9 cellular contexts compared by ENCODE assay signal in genomic region chr12:13534645-13535398, GRCh38.
DNase-seq lines count a peak whose midpoint lies in the region; ATAC-seq and TF ChIP-seq lines count a peak whose summit lies in the region.
"Had no signal": no experiment of that assay in that cellular context is flagged by ENCODE, and none has a peak within 500 bp of the region (broad histone marks: within the 10 kb centered on the region; RNA-seq: fewer than 3 reads in every experiment).

No MANE protein-coding gene starts in this region.

- ATAC-seq in HG03159 (IDR thresholded peaks at IDR 0.05; ENCODE audit: unreplicated experiment), result no peak

- peak; percentile 1 for DNase-seq in GDM1 (lab: John Stamatoyannopoulos, UW)
- peak; percentile 32 for DNase-seq in NCI-H2029 (lab: John Stamatoyannopoulos, UW)
- peak; percentile 87 for DNase-seq in activated CD8-positive, alpha-beta memory T cell treated with anti-CD3 and anti-CD28 coated beads, Interleukin-2, amount 50 U/mL, for 48 hours
- DNase-seq in cardiac muscle cell (ENCODE audit: low read depth in 1 of 2, low spot score in 1 of 2), result peak; percentile 74 to 87
- DNase-seq in posterior vena cava (ENCODE audit: low spot score), result peak; percentile 86
- no peak for DNase-seq in DMS114 treated with DMSO at 0.1 percent for 48 hours (lab: John Stamatoyannopoulos, UW; ENCODE audit: unreplicated experiment)

- no peaks in the 10 kb centered on the region for H3K27me3 ChIP-seq in cardiac muscle cell
- H3K27me3 ChIP-seq: neutrophil had no signal

- no peak overlapping the region for H3K27ac ChIP-seq in 22Rv1
- no peak overlapping the region for H3K27ac ChIP-seq in cardiac muscle cell
- H3K27ac ChIP-seq: neutrophil had no signal

- intact Hi-C loops in posterior vena cava (cut with DNase I), result no loop called here

- H3K4me3 ChIP-seq in cardiac muscle cell, result no peak overlapping the region

- H3K4me1 ChIP-seq in cardiac muscle cell (ENCODE audit: low read depth), result no peaks in the 10 kb centered on the region

- no peaks in the 10 kb centered on the region for H3K9me3 ChIP-seq in cardiac muscle cell (ENCODE audit: low read depth)
- H3K9me3 ChIP-seq: neutrophil had no signal

- H3K36me3 ChIP-seq in cardiac muscle cell, result no peaks in the 10 kb centered on the region
- H3K36me3 ChIP-seq: neutrophil had no signal

- TF ChIP-seq CTCF in 22Rv1 (IDR thresholded peaks at IDR 0.05) (peak; percentile 100), cardiac muscle cell (IDR thresholded peaks at IDR 0.05; ENCODE audit: low read depth, low read length) (peak; percentile 100)
